Comparison of ENCODE assay signal across 8 cellular contexts in the genomic region with DNA sequence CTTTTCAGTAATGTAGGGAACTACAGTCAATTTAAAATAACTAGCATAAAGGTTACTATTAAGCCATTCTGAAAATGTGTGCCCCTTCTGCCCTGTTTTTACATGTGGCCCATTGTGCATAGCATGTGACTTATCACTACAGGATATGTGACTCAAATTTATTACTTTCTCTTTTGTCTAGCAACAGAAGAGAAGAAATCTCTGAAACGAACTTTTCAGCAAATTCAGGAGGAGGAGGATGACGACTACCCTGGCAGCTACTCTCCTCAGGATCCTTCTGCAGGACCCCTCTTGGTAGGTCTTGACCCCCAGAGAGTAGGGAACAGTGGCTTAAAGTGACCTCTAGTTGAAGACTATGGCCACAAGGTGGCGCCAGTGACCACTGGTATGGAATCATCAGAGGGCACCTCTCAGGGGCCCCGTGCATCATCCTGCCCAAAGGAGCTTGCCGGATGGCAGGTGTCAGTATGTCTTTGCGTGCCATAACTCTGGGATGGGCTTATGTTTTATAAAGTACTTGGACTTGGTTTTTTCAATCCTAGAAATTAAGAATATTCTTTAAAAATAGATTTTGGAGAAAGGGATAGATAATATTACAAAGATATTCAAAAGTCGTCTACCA. TPM values are rescaled to one million over a fixed set of nuclear protein-coding genes. Genes with fewer than 3 reads are reported as not detected.
DNase-seq lines count a peak whose midpoint lies in the region; ATAC-seq and TF ChIP-seq lines count a peak whose summit lies in the region.

No MANE protein-coding gene starts in this region.

- no peaks in the 10 kb centered on the region for H3K9me3 Mint-ChIP-seq in activated naive CD4-positive, alpha-beta T cell treated with anti-CD3 and anti-CD28 coated beads, Interleukin-2, amount 10 ng/mL, durations not matched to agents 7 days and 5 days
- H3K9me3 Mint-ChIP-seq in glutamatergic neuron (ENCODE audit: unreplicated experiment), result no peaks in the 10 kb centered on the region

- ATAC-seq in GM19452 (IDR thresholded peaks at IDR 0.05; ENCODE audit: unreplicated experiment), result peak; percentile 59

- peaks cover 11% of the 10 kb centered on the region for H3K4me1 Mint-ChIP-seq in activated naive CD4-positive, alpha-beta T cell treated with anti-CD3 and anti-CD28 coated beads, Interleukin-2, amount 10 ng/mL, durations not matched to agents 7 days and 5 days
- H3K4me1 Mint-ChIP-seq in glutamatergic neuron (ENCODE audit: low read depth, unreplicated experiment), result peaks cover 5% of the 10 kb centered on the region

- no peaks in the 10 kb centered on the region for H3K27me3 Mint-ChIP-seq in activated naive CD4-positive, alpha-beta T cell treated with anti-CD3 and anti-CD28 coated beads, Interleukin-2, amount 10 ng/mL, durations not matched to agents 7 days and 5 days
- no peaks in the 10 kb centered on the region for H3K27me3 Mint-ChIP-seq in glutamatergic neuron (ENCODE audit: unreplicated experiment)

- CTCF ChIA-PET in activated naive CD4-positive, alpha-beta T cell treated with anti-CD3 and anti-CD28 coated beads, Interleukin-2, amount 10 ng/mL, durations not matched to agents 7 days and 5 days (lab: Charles Lee), result interaction anchor here (0.5 to 7.8 kb wide), 19 partner anchors 9 to 169 kb away, joined by 3 to 101 read pairs (median 5); partner anchors contain the start of genes RPRD1B, TGM2 and TTI1

- peaks cover 28% of the 10 kb centered on the region for H3K36me3 Mint-ChIP-seq in activated naive CD4-positive, alpha-beta T cell treated with anti-CD3 and anti-CD28 coated beads, Interleukin-2, amount 10 ng/mL, durations not matched to agents 7 days and 5 days
- H3K36me3 Mint-ChIP-seq in glutamatergic neuron (ENCODE audit: unreplicated experiment), result no peaks in the 10 kb centered on the region

- DNase-seq in AG20443 (ENCODE audit: low spot score) (peak; percentile 84), MV-4-11 (lab: John Stamatoyannopoulos, UW) (peak; percentile 63), SKM-1 (lab: John Stamatoyannopoulos, UW; ENCODE audit: unreplicated experiment) (peak; percentile 20), glutamatergic neuron (peak; percentile 93), pons (ENCODE audit: low spot score) (peak; percentile 79), ureter (ENCODE audit: low spot score) (peak; percentile 79)
- peak; percentile 83 for DNase-seq in activated naive CD4-positive, alpha-beta T cell treated with anti-CD3 and anti-CD28 coated beads, Interleukin-2, amount 10 ng/mL, durations not matched to agents 7 days and 5 days

- H3K4me3 Mint-ChIP-seq in activated naive CD4-positive, alpha-beta T cell treated with anti-CD3 and anti-CD28 coated beads, Interleukin-2, amount 10 ng/mL, durations not matched to agents 7 days and 5 days, result no peak overlapping the region
- H3K4me3 Mint-ChIP-seq in glutamatergic neuron (ENCODE audit: unreplicated experiment), result no peak overlapping the region

- H3K27ac Mint-ChIP-seq in activated naive CD4-positive, alpha-beta T cell treated with anti-CD3 and anti-CD28 coated beads, Interleukin-2, amount 10 ng/mL, durations not matched to agents 7 days and 5 days, result peak overlapping the region; percentile 83
- H3K27ac Mint-ChIP-seq in glutamatergic neuron (ENCODE audit: unreplicated experiment), result no peak overlapping the region

- TF ChIP-seq CTCF in glutamatergic neuron (IDR thresholded peaks at IDR 0.05; ENCODE audit: partially characterized antibody, unreplicated experiment), result peak; percentile 96

RNA-seq across cellular contexts. Expression of gene RPRD1B, which starts 23.9 kb away (rescaled TPM):
- total RNA-seq in glutamatergic neuron (ENCODE audit: unreplicated experiment) (29.2 TPM), ureter (61.3 TPM)

RNA-seq across cellular contexts. Expression of gene TTI1, which starts 24.2 kb away (rescaled TPM):
- total RNA-seq in glutamatergic neuron (ENCODE audit: unreplicated experiment) (22.9 TPM), ureter (29.5 TPM)

Comparison
In these comparisons a context has a peak if more than half of its experiments do, and no peak if none do; other contexts are left out.
1. Peak in every context shown above with its lines: DNase-seq and ATAC-seq.
2. DNase-seq: peak in every context shown above with its lines; median percentile 93 in glutamatergic neuron; 84 in AG20443; 83 in activated naive CD4-positive, alpha-beta T cell treated with anti-CD3 and anti-CD28 coated beads, Interleukin-2, amount 10 ng/mL, durations not matched to agents 7 days and 5 days; 79 in pons; 79 in ureter; 63 in MV-4-11; 20 in SKM-1.